In genomic region chr2:88209526-88210131, GRCh38 we compare ENCODE assay signal across 31 cellular contexts. TPM values are rescaled to one million over a fixed set of nuclear protein-coding genes. Genes with fewer than 3 reads are reported as not detected.
"Had no signal": no experiment of that assay in that cellular context is flagged by ENCODE, and none has a peak within 500 bp of the region (broad histone marks: within the 10 kb centered on the region; RNA-seq: fewer than 3 reads in every experiment).

No MANE protein-coding gene starts in this region.

- H3K9me3 Mint-ChIP-seq: activated B cell treated with CpG ODN at 0.5 μM for 24 hours; activated CD4-positive, alpha-beta memory T cell treated with anti-CD3 and anti-CD28 coated beads, Interleukin-2, amount 10 ng/mL, durations not matched to agents 7 days and 5 days; activated naive CD4-positive, alpha-beta T cell treated with anti-CD3 and anti-CD28 coated beads, Interleukin-2, amount 50 U/mL, for 24 hours; activated naive CD8-positive, alpha-beta T cell treated with anti-CD3 and anti-CD28 coated beads, Interleukin-2, amount 10 ng/mL, durations not matched to agents 7 days and 5 days; activated T-cell treated with anti-CD3 and anti-CD28 coated beads, Interleukin-2, amount 50 U/mL, for 24 hours; activated T-helper 2 cell treated with anti-CD3 and anti-CD28 coated beads, Interferon-gamma antibody, Interleukin-2, Interleukin-4, amounts not matched to agents 10 μg/mL and 5 μg/mL and 100 μg/mL, durations not matched to agents 14 hours and 24 hours and 36 hours had no signal

- H3K4me3 Mint-ChIP-seq: activated B cell treated with CpG ODN at 0.5 μM for 24 hours; activated CD4-positive, alpha-beta memory T cell treated with anti-CD3 and anti-CD28 coated beads, Interleukin-2, amount 10 ng/mL, durations not matched to agents 7 days and 5 days; activated naive CD4-positive, alpha-beta T cell treated with anti-CD3 and anti-CD28 coated beads, Interleukin-2, amount 50 U/mL, for 24 hours; activated naive CD8-positive, alpha-beta T cell treated with anti-CD3 and anti-CD28 coated beads, Interleukin-2, amount 10 ng/mL, durations not matched to agents 7 days and 5 days; activated T-cell treated with anti-CD3 and anti-CD28 coated beads, Interleukin-2, amount 50 U/mL, for 24 hours; brain had no signal

- H3K27me3 Mint-ChIP-seq: brain had no signal

- H3K4me1 Mint-ChIP-seq: activated B cell treated with CpG ODN at 0.5 μM for 24 hours; activated CD4-positive, alpha-beta memory T cell treated with anti-CD3 and anti-CD28 coated beads, Interleukin-2, amount 10 ng/mL, durations not matched to agents 7 days and 5 days; activated naive CD4-positive, alpha-beta T cell treated with anti-CD3 and anti-CD28 coated beads, Interleukin-2, amount 50 U/mL, for 24 hours; activated naive CD8-positive, alpha-beta T cell treated with anti-CD3 and anti-CD28 coated beads, Interleukin-2, amount 10 ng/mL, durations not matched to agents 7 days and 5 days had no signal

- H3K27ac Mint-ChIP-seq: activated B cell treated with CpG ODN at 0.5 μM for 24 hours; activated CD4-positive, alpha-beta memory T cell treated with anti-CD3 and anti-CD28 coated beads, Interleukin-2, amount 10 ng/mL, durations not matched to agents 7 days and 5 days; activated naive CD4-positive, alpha-beta T cell treated with anti-CD3 and anti-CD28 coated beads, Interleukin-2, amount 50 U/mL, for 24 hours; activated naive CD8-positive, alpha-beta T cell treated with anti-CD3 and anti-CD28 coated beads, Interleukin-2, amount 10 ng/mL, durations not matched to agents 7 days and 5 days; activated T-cell treated with anti-CD3 and anti-CD28 coated beads, Interleukin-2, amount 50 U/mL, for 24 hours; activated T-helper 2 cell treated with anti-CD3 and anti-CD28 coated beads, Interferon-gamma antibody, Interleukin-2, Interleukin-4, amounts not matched to agents 10 μg/mL and 5 μg/mL and 100 μg/mL, durations not matched to agents 14 hours and 24 hours and 36 hours; brain had no signal

- H3K4me3 ChIP-seq: K562 had no signal

- H3K36me3 Mint-ChIP-seq: activated naive CD4-positive, alpha-beta T cell treated with anti-CD3 and anti-CD28 coated beads, Interleukin-2, amount 50 U/mL, for 24 hours; activated naive CD8-positive, alpha-beta T cell treated with anti-CD3 and anti-CD28 coated beads, Interleukin-2, amount 10 ng/mL, durations not matched to agents 7 days and 5 days; brain had no signal

- ATAC-seq: K562 had no signal

- FAIRE-seq: astrocyte, K562 had no signal

- DNase-seq: activated B cell treated with CpG ODN at 0.5 μM for 24 hours; activated CD4-positive, alpha-beta memory T cell treated with anti-CD3 and anti-CD28 coated beads, Interleukin-2, amount 10 ng/mL, durations not matched to agents 7 days and 5 days; activated CD4-positive, alpha-beta T cell treated with anti-CD3 and anti-CD28 coated beads for 4 hours; activated CD4-positive, alpha-beta T cell treated with anti-CD3 and anti-CD28 coated beads, Interleukin-2, amount 50 U/mL, for 1 hour; activated CD4-positive, CD25-positive, alpha-beta regulatory T cell treated with anti-CD3 and anti-CD28 coated beads, Interleukin-2, amount 50 U/mL, for 72 hours; activated CD8-positive, alpha-beta memory T cell treated with anti-CD3 and anti-CD28 coated beads for 24 hours; activated gamma-delta T cell; activated naive CD4-positive, alpha-beta T cell treated with Interleukin-2 at 50 U/mL for 16 hours; activated naive CD8-positive, alpha-beta T cell treated with anti-CD3 and anti-CD28 coated beads, Interleukin-2, amount 10 ng/mL, durations not matched to agents 7 days and 5 days; activated T-cell treated with anti-CD3 and anti-CD28 coated beads, Interleukin-2, amount 50 U/mL, for 24 hours; amygdala; central memory CD4-positive, alpha-beta T cell; NCI-H1048; NCI-H1436 treated with DMSO at 0.1 percent for 48 hours; NCI-H1694 treated with DMSO at 0.1 percent for 48 hours; NCI-H2029; NCI-H345; NCI-H524 treated with DMSO at 0.1 percent for 48 hours; Right ventricle myocardium superior; SW 1271; T-helper 1 cell; T-helper 2 cell; T-helper 9 cell had no signal

- H3K27ac ChIP-seq: VCaP had no signal

RNA-seq across cellular contexts. Expression of gene THNSL2, which starts 39.5 kb away (rescaled TPM):
- total RNA-seq: activated CD4-positive, alpha-beta memory T cell treated with anti-CD3 and anti-CD28 coated beads, Interleukin-2, amount 10 ng/mL, durations not matched to agents 7 days and 5 days; K562; M059J; OCI-LY7 had no signal
- polyA plus RNA-seq: K562 had no signal
